10 cellular contexts compared by ENCODE assay signal in genomic region chr5:150615141-150615699, GRCh38. TPM values are rescaled to one million over a fixed set of nuclear protein-coding genes. Genes with fewer than 3 reads are reported as not detected.
DNase-seq lines count a peak whose midpoint lies in the region; ATAC-seq and TF ChIP-seq lines count a peak whose summit lies in the region.
"Had no signal": no experiment of that assay in that cellular context is flagged by ENCODE, and none has a peak within 500 bp of the region (broad histone marks: within the 10 kb centered on the region; RNA-seq: fewer than 3 reads in every experiment).

No MANE protein-coding gene starts in this region.

- TF ChIP-seq CTCF in Calu3 (IDR thresholded peaks at IDR 0.05; ENCODE audit: unreplicated experiment): no peak
- TF ChIP-seq CTCF in WTC11 (IDR thresholded peaks at IDR 0.05): no peak
- no peak for TF ChIP-seq CTCF in heart left ventricle (IDR thresholded peaks at IDR 0.05)

- intact Hi-C loops in Calu3 (cut with micrococcal nuclease; ENCODE audit: unreplicated experiment) (no loop called here), heart left ventricle (cut with DNase I) (no loop called here)
- intact Hi-C loops in activated CD4-positive, alpha-beta T cell treated with anti-CD3 and anti-CD28 coated beads for 36 hours (cut with DNase I, micrococcal nuclease): no loop called here

- 4 to 39% (median 16%) methylated on average over 13 to 17 of the region's 17 CpGs for WGBS in heart left ventricle, 4 donors

- H3K4me1 Mint-ChIP-seq in Calu3 (ENCODE audit: low read depth, unreplicated experiment): peaks cover 53% of the 10 kb centered on the region
- H3K4me1 Mint-ChIP-seq in WTC11: peaks cover 15% of the 10 kb centered on the region
- peaks cover 2% of the 10 kb centered on the region for H3K4me1 Mint-ChIP-seq in activated CD4-positive, alpha-beta T cell treated with anti-CD3 and anti-CD28 coated beads for 36 hours

- no TSS peak for BruUV-seq in Calu3 (replicated peaks; lab: Mats Ljungman, UMichigan)

- ATAC-seq in WTC11 (no peak), heart left ventricle (peak in 3 of 4 donors; percentile 19 to 23 (median 22)), HG02623 (IDR thresholded peaks at IDR 0.05; ENCODE audit: unreplicated experiment) (no peak), GM21786 (IDR thresholded peaks at IDR 0.05; ENCODE audit: unreplicated experiment) (no peak), GM19397 (IDR thresholded peaks at IDR 0.05; ENCODE audit: unreplicated experiment) (no peak)
- no peak for ATAC-seq in activated CD4-positive, alpha-beta T cell treated with anti-CD3 and anti-CD28 coated beads for 36 hours

- no peaks in the 10 kb centered on the region for H3K9me3 ChIP-seq in heart left ventricle
- H3K9me3 ChIP-seq: SJSA1, vagina had no signal

- peaks cover 46 to 100% (median 98%) of the 10 kb centered on the region in 12 donors for H3K4me1 ChIP-seq in heart left ventricle

- H3K4me3 ChIP-seq in heart left ventricle: peak overlapping the region in 2 of 12 donors; percentile 16 to 19
- H3K4me3 ChIP-seq: SJSA1, vagina had no signal

- no peak for TF ChIP-seq POLR2A in heart left ventricle (IDR thresholded peaks at IDR 0.05)

- no peaks in the 10 kb centered on the region for H3K27me3 ChIP-seq in heart left ventricle
- H3K27me3 ChIP-seq: SJSA1, vagina had no signal

- H3K4me3 Mint-ChIP-seq in Calu3 (ENCODE audit: low read depth, unreplicated experiment) (no peak overlapping the region), WTC11 (no peak overlapping the region)
- no peak overlapping the region for H3K4me3 Mint-ChIP-seq in activated CD4-positive, alpha-beta T cell treated with anti-CD3 and anti-CD28 coated beads for 36 hours

- no peaks in the 10 kb centered on the region for H3K36me3 ChIP-seq in heart left ventricle
- H3K36me3 ChIP-seq: SJSA1, vagina had no signal

- peak overlapping the region; percentile 82 to 100 (median 94) for H3K27ac ChIP-seq in heart left ventricle
- H3K27ac ChIP-seq: SJSA1, vagina had no signal

- H3K36me3 Mint-ChIP-seq in Calu3 (ENCODE audit: insufficient read depth, unreplicated experiment): peaks cover 8% of the 10 kb centered on the region
- H3K36me3 Mint-ChIP-seq in WTC11: no peaks in the 10 kb centered on the region
- H3K36me3 Mint-ChIP-seq in activated CD4-positive, alpha-beta T cell treated with anti-CD3 and anti-CD28 coated beads for 36 hours (ENCODE audit: low read depth): no peaks in the 10 kb centered on the region

- POLR2A ChIA-PET in WTC11 (lab: Charles Lee): no interaction called here
- POLR2A ChIA-PET in activated CD4-positive, alpha-beta T cell treated with anti-CD3 and anti-CD28 coated beads for 36 hours (lab: Charles Lee): no interaction called here

- H3K27ac Mint-ChIP-seq in Calu3 (ENCODE audit: unreplicated experiment) (peak overlapping the region; percentile 4), WTC11 (no peak overlapping the region)
- H3K27ac Mint-ChIP-seq in activated CD4-positive, alpha-beta T cell treated with anti-CD3 and anti-CD28 coated beads for 36 hours: no peak overlapping the region

- peak; percentile 44 for DNase-seq in Calu3
- no peak for DNase-seq in WTC11 (ENCODE audit: low spot score)
- peak; percentile 66 to 81 (median 79) for DNase-seq in heart left ventricle
- DNase-seq in renal cortical epithelial cell (ENCODE audit: low read depth): peak; percentile 41
- DNase-seq in activated CD4-positive, alpha-beta T cell treated with anti-CD3 and anti-CD28 coated beads for 36 hours: no peak

- H3K27me3 Mint-ChIP-seq in Calu3 (ENCODE audit: unreplicated experiment) (no peaks in the 10 kb centered on the region), WTC11 (ENCODE audit: low read depth) (no peaks in the 10 kb centered on the region)
- peaks cover 3% of the 10 kb centered on the region for H3K27me3 Mint-ChIP-seq in activated CD4-positive, alpha-beta T cell treated with anti-CD3 and anti-CD28 coated beads for 36 hours

- no peaks in the 10 kb centered on the region for H3K9me3 Mint-ChIP-seq in Calu3 (ENCODE audit: low read depth, unreplicated experiment)
- H3K9me3 Mint-ChIP-seq in WTC11: no peaks in the 10 kb centered on the region
- H3K9me3 Mint-ChIP-seq in activated CD4-positive, alpha-beta T cell treated with anti-CD3 and anti-CD28 coated beads for 36 hours (ENCODE audit: low read depth): no peaks in the 10 kb centered on the region

- CTCF ChIA-PET in Calu3 (lab: Charles Lee) (interaction anchor here (0.5 to 1.8 kb wide), 2 partner anchors 11 to 39 kb away, joined by 3 to 6 read pairs; no protein-coding TSS in a partner anchor), WTC11 (lab: Charles Lee) (interaction anchor here (0.6 to 2.3 kb wide), 18 partner anchors 9 to 86 kb away, joined by 3 to 18 read pairs (median 8); partner anchors contain the start of gene RBM22)
- CTCF ChIA-PET in activated CD4-positive, alpha-beta T cell treated with anti-CD3 and anti-CD28 coated beads for 36 hours (lab: Charles Lee): interaction anchor here (0.6 kb wide), 1 partner anchor 553 kb away, joined by 4 read pairs; no protein-coding TSS in a partner anchor

TF ChIP-seq in WTC11, 78 proteins besides CTCF, POLR2A, EP300 and RAD21:
- TF ChIP-seq CREB1 (CRISPR knock-in tag; IDR thresholded peaks at IDR 0.05): no peak
- peak; percentile 58; the same call in 1 of the 2 replicates for TF ChIP-seq ZNF263 (CRISPR knock-in tag; IDR thresholded peaks at IDR 0.05; ENCODE audit: low read depth)

RNA-seq across cellular contexts. Expression of gene SYNPO, which starts 25.2 kb away (rescaled TPM):
- 0.92 and 2.5 TPM in 2 replicates for total RNA-seq in Calu3 (2022)
- 2.1 to 2.7 TPM (median 2.6 TPM) in 3 replicates for total RNA-seq in WTC11 (2021)
- total RNA-seq in heart left ventricle: 100 to 1,000 TPM; 444 to 782 (median 590) TPM
- polyA plus RNA-seq in heart left ventricle: 100 to 1,000 TPM; 304 to 791 TPM
- 3.3 and 23.1 TPM in 2 replicates for total RNA-seq in renal cortical epithelial cell
- total RNA-seq in activated CD4-positive, alpha-beta T cell treated with anti-CD3 and anti-CD28 coated beads for 36 hours: under 1 TPM; 0.11 to 0.14 TPM

RNA-seq across cellular contexts. Expression of gene MYOZ3, which starts 45.8 kb away (rescaled TPM):
- not detected in 2 replicates for total RNA-seq in Calu3 (2022)
- 11.6 to 14.5 TPM (median 13.7 TPM) in 3 replicates for total RNA-seq in WTC11 (2021)
- total RNA-seq in heart left ventricle: 10 to 100 TPM in 1 of 9 donors, 1 to 10 TPM in 8; 1.8 to 10.2 (median 5.1) TPM
- polyA plus RNA-seq in heart left ventricle: 1 to 10 TPM; 1.2 to 4.6 TPM
- 0.45 and 0.87 TPM in 2 replicates for total RNA-seq in renal cortical epithelial cell
- total RNA-seq in activated CD4-positive, alpha-beta T cell treated with anti-CD3 and anti-CD28 coated beads for 36 hours: under 1 TPM; 0.30 to 0.32 TPM
- total RNA-seq: vagina had no signal

Comparison
In these comparisons a context has a peak if more than half of its experiments do, and no peak if none do; other contexts are left out.
1. DNase-seq: peak in Calu3 (single experiment), heart left ventricle (5 of 5) and renal cortical epithelial cell (single experiment); none in WTC11 (single experiment) and activated CD4-positive, alpha-beta T cell treated with anti-CD3 and anti-CD28 coated beads for 36 hours (single experiment).
2. ATAC-seq: peak in heart left ventricle (3 of 4); none in WTC11 (single experiment), activated CD4-positive, alpha-beta T cell treated with anti-CD3 and anti-CD28 coated beads for 36 hours (single experiment), HG02623 (single experiment), GM21786 (single experiment) and GM19397 (single experiment).
3. RNA of gene SYNPO, which starts 25.2 kb away (total RNA-seq): 444 to 782 TPM in heart left ventricle; 3.3 to 23.1 TPM in renal cortical epithelial cell, 2.1 to 2.7 TPM in WTC11, 0.92 to 2.5 TPM in Calu3 and 0.11 to 0.14 TPM in activated CD4-positive, alpha-beta T cell treated with anti-CD3 and anti-CD28 coated beads for 36 hours; every median in the first group is over 10 times any median in the second.